In genomic region chr11:91299980-91300379, GRCh38 we compare ENCODE assay signal across 15 cellular contexts.
A peak's percentile ranks its signal among the peaks of the same experiment; 100 is the strongest.
DNase-seq lines count a peak whose midpoint lies in the region; ATAC-seq, FAIRE-seq and TF ChIP-seq lines count a peak whose summit lies in the region.
"Had no signal": no experiment of that assay in that cellular context is flagged by ENCODE, and none has a peak within 500 bp of the region (broad histone marks: within the 10 kb centered on the region; RNA-seq: fewer than 3 reads in every experiment).

No MANE protein-coding gene starts in this region.

- no peaks in the 10 kb centered on the region for H3K9me3 Mint-ChIP-seq in MCF 10A (ENCODE audit: unreplicated experiment)
- peaks cover 4% of the 10 kb centered on the region for H3K9me3 Mint-ChIP-seq in mesothelial cell of epicardium
- H3K9me3 Mint-ChIP-seq: nephron progenitor cell had no signal

- CTCF ChIA-PET in MCF 10A (lab: Yijun Ruan, JAX) (no interaction called here), GM12878 (lab: Yijun Ruan, JAX) (no interaction called here)

- in situ Hi-C loops in GM12878 (cut with MboI) = no loop called here

- H3K4me1 ChIP-seq in breast epithelium (no peaks in the 10 kb centered on the region), GM12878 (ENCODE audit: control insufficient read depth, insufficient read depth, low read length) (no peaks in the 10 kb centered on the region), adrenal gland (replicated peaks in 1 of 2) (no peaks in the 10 kb centered on the region)

- no peaks in the 10 kb centered on the region for H4K20me1 ChIP-seq in GM12878 (ENCODE audit: control insufficient read depth, insufficient read depth)

- no peak overlapping the region for H2AFZ ChIP-seq in GM12878 (ENCODE audit: control insufficient read depth, low read depth, low read length)

- DNase-seq in MCF 10A (ENCODE audit: unreplicated experiment) (peak; percentile 54), breast epithelium (ENCODE audit: low spot score in 2 of 2) (no peak), GM12878 (ENCODE audit: low read depth, low spot score) (peak; percentile 19), inferior parietal cortex (ENCODE audit: extremely low spot score) (no peak), mesothelial cell of epicardium (ENCODE audit: low spot score in 2 of 2, unreplicated experiment in 2 of 2) (no peak), adrenal gland (no peak), HUDEP-2 (lab: John Stamatoyannopoulos, UW; ENCODE audit: unreplicated experiment in 76 of 76) (no peak)
- DNase-seq: DND-41, left cardiac atrium, nephron progenitor cell, WERI-Rb-1 had no signal

- no peak overlapping the region for H3K4me2 ChIP-seq in GM12878 (ENCODE audit: control insufficient read depth, insufficient read depth)

- TF ChIP-seq CTCF in MCF 10A (IDR thresholded peaks at IDR 0.05; ENCODE audit: unreplicated experiment) (no peak), breast epithelium (IDR thresholded peaks at IDR 0.05) (no peak), GM12878 (IDR thresholded peaks at IDR 0.05 in 2 of 3, conservative IDR thresholded peaks at IDR 0.05 in 1 of 3; ENCODE audit: control insufficient read depth in 2 of 3, extremely low read depth in 1 of 3, insufficient read depth in 1 of 3, low read depth in 3 of 3, low read length in 3 of 3) (no peak), mesothelial cell of epicardium (IDR thresholded peaks at IDR 0.05; ENCODE audit: unreplicated experiment) (no peak), adrenal gland (IDR thresholded peaks at IDR 0.05) (no peak)

- H3K4me3 Mint-ChIP-seq in MCF 10A (ENCODE audit: unreplicated experiment) (no peak overlapping the region), mesothelial cell of epicardium (no peak overlapping the region)
- H3K4me3 Mint-ChIP-seq: nephron progenitor cell had no signal

- H3K9ac ChIP-seq in GM12878 (ENCODE audit: control insufficient read depth, insufficient read depth, low read length) = no peak overlapping the region

- no peaks in the 10 kb centered on the region for H3K9me3 ChIP-seq in breast epithelium
- no peaks in the 10 kb centered on the region for H3K9me3 ChIP-seq in GM12878 (replicated peaks; ENCODE audit: control insufficient read depth, insufficient read depth, low read length)
- no peaks in the 10 kb centered on the region for H3K9me3 ChIP-seq in adrenal gland (replicated peaks in 1 of 3)

- ATAC-seq in HG03432 (IDR thresholded peaks at IDR 0.05; ENCODE audit: unreplicated experiment) (peak; percentile 80), GM12878 (peak; percentile 87)
- ATAC-seq: HCT116, left cardiac atrium had no signal

- no peak overlapping the region for H3K27ac ChIP-seq in breast epithelium
- H3K27ac ChIP-seq in GM12878 (ENCODE audit: control insufficient read depth, insufficient read depth) = no peak overlapping the region
- H3K27ac ChIP-seq in adrenal gland = no peak overlapping the region
- H3K27ac ChIP-seq: cardiac muscle cell, WERI-Rb-1 had no signal

- H3K27ac Mint-ChIP-seq in MCF 10A (ENCODE audit: low read depth, unreplicated experiment) (no peak overlapping the region), mesothelial cell of epicardium (no peak overlapping the region)
- H3K27ac Mint-ChIP-seq: nephron progenitor cell had no signal

- BruUV-seq in MCF 10A (replicated peaks; lab: Mats Ljungman, UMichigan) (no TSS peak), GM12878 (replicated peaks; lab: Mats Ljungman, UMichigan) (no TSS peak)

- H3K27me3 Mint-ChIP-seq in MCF 10A (ENCODE audit: insufficient read depth, unreplicated experiment) (no peaks in the 10 kb centered on the region), mesothelial cell of epicardium (ENCODE audit: low read depth) (no peaks in the 10 kb centered on the region)

- H3K36me3 ChIP-seq in breast epithelium (no peaks in the 10 kb centered on the region), GM12878 (ENCODE audit: control insufficient read depth in 2 of 2, insufficient read depth in 2 of 2, low read length in 1 of 2) (no peaks in the 10 kb centered on the region), adrenal gland (replicated peaks in 1 of 2) (no peaks in the 10 kb centered on the region)
- H3K36me3 ChIP-seq: cardiac muscle cell, WERI-Rb-1 had no signal

- peak; percentile 15 to 47; a peak in 1 of 4 replicates for TF ChIP-seq EP300 in GM12878 (IDR thresholded peaks at IDR 0.05; ENCODE audit: borderline replicate concordance in 1 of 2, control insufficient read depth in 1 of 2, low read depth in 2 of 2, low read length in 2 of 2)

- H3K4me1 Mint-ChIP-seq in MCF 10A (ENCODE audit: insufficient read depth, unreplicated experiment) = peaks cover 11% of the 10 kb centered on the region
- no peaks in the 10 kb centered on the region for H3K4me1 Mint-ChIP-seq in mesothelial cell of epicardium

- TF ChIP-seq RAD21 in GM12878 (IDR thresholded peaks at IDR 0.05; ENCODE audit: insufficient read depth, low read depth, low read length) = no peak

- RAD21 ChIA-PET in GM12878 (lab: Charles Lee; ENCODE audit: unreplicated experiment) = no interaction called here

- H3K27me3 ChIP-seq in breast epithelium (no peaks in the 10 kb centered on the region), GM12878 (replicated peaks in 1 of 2; ENCODE audit: control insufficient read depth in 2 of 2, insufficient read depth in 2 of 2, low read length in 1 of 2) (no peaks in the 10 kb centered on the region), adrenal gland (no peaks in the 10 kb centered on the region)

- SMC1A ChIA-PET in GM12878 (lab: Charles Lee; ENCODE audit: uncharacterized antibody, unreplicated experiment) = no interaction called here

- H3K4me3 ChIP-seq in breast epithelium = no peak overlapping the region
- H3K4me3 ChIP-seq in GM12878 = no peak overlapping the region
- H3K4me3 ChIP-seq in adrenal gland = no peak overlapping the region
- H3K4me3 ChIP-seq: cardiac muscle cell had no signal

- H3K36me3 Mint-ChIP-seq in MCF 10A (ENCODE audit: insufficient read depth, unreplicated experiment) = no peaks in the 10 kb centered on the region
- H3K36me3 Mint-ChIP-seq in mesothelial cell of epicardium = no peaks in the 10 kb centered on the region

- POLR2A ChIA-PET in MCF 10A (lab: Yijun Ruan, JAX) (no interaction called here), GM12878 (lab: Charles Lee) (no interaction called here)

- H3K79me2 ChIP-seq in GM12878 (ENCODE audit: control insufficient read depth, insufficient read depth, low read length) = no peaks in the 10 kb centered on the region

- intact Hi-C loops in MCF 10A (cut with micrococcal nuclease) = no loop called here
- intact Hi-C loops in breast epithelium (cut with DNase I; ENCODE audit: low total_unique reads) = no loop called here
- intact Hi-C loops in GM12878 (cut with micrococcal nuclease; ENCODE audit: unreplicated experiment) = no loop called here
- intact Hi-C loops in adrenal gland (cut with DNase I) = no loop called here

- 0% methylated on average over 1 of the region's 1 CpG for WGBS in GM12878 (ENCODE audit: insufficient coverage, insufficient replicate concordance, low lambda C conversion rate, missing lambda C conversion rate)
- 75 to 81% (median 78%) methylated on average over 1 of the region's 1 CpG for WGBS in adrenal gland, 4 donors

- no peak for FAIRE-seq in GM12878 (lab: Jason Lieb, UNC)
- FAIRE-seq: A204.1 had no signal

- TF ChIP-seq POLR2A in breast epithelium (IDR thresholded peaks at IDR 0.05) (no peak), GM12878 (IDR thresholded peaks at IDR 0.05; ENCODE audit: low read depth, low read length) (no peak), adrenal gland (IDR thresholded peaks at IDR 0.05) (no peak)

TF ChIP-seq in GM12878, 131 proteins besides CTCF, POLR2A, EP300 and RAD21 (continues in another document):
- TF ChIP-seq SREBF2 (IDR thresholded peaks at IDR 0.05; ENCODE audit: low read length) = no peak
- TF ChIP-seq RELB (IDR thresholded peaks at IDR 0.05; ENCODE audit: low read depth) = no peak
- TF ChIP-seq JUNB (IDR thresholded peaks at IDR 0.05) = peak; percentile 53
- 0 out of 2 replicates have a peak, but pooled peaks have one; percentile 26 for TF ChIP-seq ZNF24 (IDR thresholded peaks at IDR 0.05)
- no peak for TF ChIP-seq SREBF1 (IDR thresholded peaks at IDR 0.05; ENCODE audit: low read length)
- TF ChIP-seq BMI1 (IDR thresholded peaks at IDR 0.05; ENCODE audit: borderline replicate concordance) = no peak
- TF ChIP-seq, protein P1, sequence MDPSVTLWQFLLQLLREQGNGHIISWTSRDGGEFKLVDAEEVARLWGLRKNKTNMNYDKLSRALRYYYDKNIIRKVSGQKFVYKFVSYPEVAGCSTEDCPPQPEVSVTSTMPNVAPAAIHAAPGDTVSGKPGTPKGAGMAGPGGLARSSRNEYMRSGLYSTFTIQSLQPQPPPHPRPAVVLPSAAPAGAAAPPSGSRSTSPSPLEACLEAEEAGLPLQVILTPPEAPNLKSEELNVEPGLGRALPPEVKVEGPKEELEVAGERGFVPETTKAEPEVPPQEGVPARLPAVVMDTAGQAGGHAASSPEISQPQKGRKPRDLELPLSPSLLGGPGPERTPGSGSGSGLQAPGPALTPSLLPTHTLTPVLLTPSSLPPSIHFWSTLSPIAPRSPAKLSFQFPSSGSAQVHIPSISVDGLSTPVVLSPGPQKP (IDR thresholded peaks at IDR 0.05; ENCODE audit: low read depth, low read length) = no peak
- peak; percentile 78 for TF ChIP-seq MTA2 (IDR thresholded peaks at IDR 0.05; ENCODE audit: low read depth)
- TF ChIP-seq CREB1 (IDR thresholded peaks at IDR 0.05; ENCODE audit: low read depth) = no peak

Comparison
In these comparisons a context has a peak if more than half of its experiments do, and no peak if none do; other contexts are left out.
1. DNase-seq: peak in MCF 10A (single experiment) and GM12878 (single experiment); none in breast epithelium (0 of 2), inferior parietal cortex (single experiment), mesothelial cell of epicardium (0 of 2), adrenal gland (0 of 7) and HUDEP-2 (0 of 76).